In the genomic region with DNA sequence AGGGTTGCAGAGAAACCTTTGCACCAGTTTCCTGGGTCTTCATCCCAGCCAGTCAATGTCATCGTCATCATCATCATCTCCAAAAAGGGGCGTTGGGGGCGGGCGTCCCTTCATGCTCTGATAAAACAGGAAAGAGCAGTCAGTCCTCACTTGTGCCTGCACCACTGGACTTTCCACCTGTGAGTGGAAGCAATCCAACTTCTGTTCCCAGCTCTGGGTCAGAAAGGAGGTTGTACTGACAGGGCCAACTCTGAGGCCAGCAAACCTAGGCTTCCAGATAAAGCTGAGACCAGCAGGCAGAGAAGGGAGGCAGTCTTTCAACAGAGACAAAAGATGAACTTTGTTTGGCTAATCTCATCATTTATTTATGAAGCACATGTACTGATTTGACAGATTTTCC, we compare ENCODE assay signal across 16 cellular contexts.
"Had no signal": no experiment of that assay in that cellular context is flagged by ENCODE, and none has a peak within 500 bp of the region (broad histone marks: within the 10 kb centered on the region; RNA-seq: fewer than 3 reads in every experiment).

No MANE protein-coding gene starts in this region.

- H3K4me1 Mint-ChIP-seq: natural killer cell had no signal

- H3K4me1 ChIP-seq: pancreas had no signal

- H3K9me3 ChIP-seq: lower lobe of right lung, pancreas had no signal

- DNase-seq: activated CD4-positive, alpha-beta T cell treated with anti-CD3 and anti-CD28 coated beads, Interleukin-2, amount 50 U/mL, for 1 hour; activated CD4-positive, CD25-positive, alpha-beta regulatory T cell treated with anti-CD3 and anti-CD28 coated beads, Interleukin-2, amount 50 U/mL, for 72 hours; activated CD8-positive, alpha-beta memory T cell treated with anti-CD3 and anti-CD28 coated beads, Interleukin-2, amount 50 U/mL, for 4 hours; activated gamma-delta T cell; activated T-cell treated with anti-CD3 and anti-CD28 coated beads, Interleukin-2, amount 50 U/mL, for 72 hours; foreskin fibroblast; lower lobe of right lung; natural killer cell; pancreas; stimulated activated naive CD4-positive, alpha-beta T cell; SW 1271; T-helper 2 cell; trophoblast cell had no signal

- H3K27ac ChIP-seq: epithelial cell of prostate, lower lobe of right lung, pancreas, VCaP had no signal

- ATAC-seq: activated T-cell treated with anti-CD3 and anti-CD28 coated beads, Interleukin-2, amount 50 U/mL, for 72 hours; lower lobe of right lung; natural killer cell; pancreas had no signal

- H3K4me3 Mint-ChIP-seq: activated naive CD8-positive, alpha-beta T cell; activated T-cell treated with anti-CD3 and anti-CD28 coated beads, Interleukin-2, amount 50 U/mL, for 72 hours; natural killer cell had no signal

- H3K4me3 ChIP-seq: lower lobe of right lung, pancreas had no signal

- H3K27me3 Mint-ChIP-seq: activated naive CD8-positive, alpha-beta T cell had no signal

- H3K9me3 Mint-ChIP-seq: activated T-cell treated with anti-CD3 and anti-CD28 coated beads, Interleukin-2, amount 50 U/mL, for 72 hours; natural killer cell had no signal

- H3K27me3 ChIP-seq: pancreas had no signal

- H3K27ac Mint-ChIP-seq: activated naive CD8-positive, alpha-beta T cell; activated T-cell treated with anti-CD3 and anti-CD28 coated beads, Interleukin-2, amount 50 U/mL, for 72 hours; natural killer cell had no signal
